ENCODE assay signal across 15 cellular contexts in the genomic region with DNA sequence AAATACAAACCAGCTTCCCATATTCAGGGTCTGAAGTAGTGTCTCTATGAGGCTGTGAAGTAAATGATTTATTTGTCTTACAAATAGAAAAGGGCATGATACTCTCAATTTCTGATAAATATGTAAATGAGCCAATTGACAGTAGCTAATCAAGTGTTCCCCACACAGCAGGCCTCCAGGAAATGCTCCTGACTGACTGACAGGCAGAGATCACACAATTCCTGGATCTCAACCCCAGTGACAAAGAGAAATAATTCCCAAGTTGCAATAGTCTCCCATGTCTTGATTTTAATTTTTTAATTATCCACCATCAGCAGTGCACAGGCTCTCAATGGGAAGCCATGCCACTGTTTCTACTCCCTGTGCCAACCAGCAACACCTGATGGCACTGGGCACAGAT.
DNase-seq lines count a peak whose midpoint lies in the region; ATAC-seq and TF ChIP-seq lines count a peak whose summit lies in the region.
"Had no signal": no experiment of that assay in that cellular context is flagged by ENCODE, and none has a peak within 500 bp of the region (broad histone marks: within the 10 kb centered on the region; RNA-seq: fewer than 3 reads in every experiment).

No MANE protein-coding gene starts in this region.

- H3K36me3 ChIP-seq in A673 (ENCODE audit: insufficient read depth, low read length, poor library complexity, severe bottlenecking) (no peaks in the 10 kb centered on the region), HUES48 (ENCODE audit: control insufficient read depth, insufficient read depth, low read length) (no peaks in the 10 kb centered on the region), neural progenitor cell (no peaks in the 10 kb centered on the region), sigmoid colon (no peaks in the 10 kb centered on the region), upper lobe of left lung (no peaks in the 10 kb centered on the region)
- H3K36me3 ChIP-seq: BE2C had no signal

- TF ChIP-seq POLR2A in sigmoid colon (IDR thresholded peaks at IDR 0.05) (no peak), upper lobe of left lung (IDR thresholded peaks at IDR 0.05) (no peak)

- H3K27ac Mint-ChIP-seq in neural progenitor cell: peak overlapping the region; percentile 98
- H3K27ac Mint-ChIP-seq: CD14-positive monocyte; CD8-positive, alpha-beta T cell; HFFc6 had no signal

- H3K4me3 Mint-ChIP-seq in neural progenitor cell: peak overlapping the region; percentile 67
- H3K4me3 Mint-ChIP-seq: CD14-positive monocyte; CD8-positive, alpha-beta T cell; HFFc6 had no signal

- H3K79me2 ChIP-seq in neural progenitor cell (ENCODE audit: low read depth): no peaks in the 10 kb centered on the region

- BruUV-seq in A673 (replicated peaks; lab: Mats Ljungman, UMichigan): no TSS peak

- H3K4me3 ChIP-seq in A673 (ENCODE audit: low read depth, low read length, poor library complexity, severe bottlenecking) (no peak overlapping the region), HUES48 (ENCODE audit: low read depth, low read length) (no peak overlapping the region), neural progenitor cell (no peak overlapping the region), sigmoid colon (no peak overlapping the region), upper lobe of left lung (no peak overlapping the region)

- H3K4me2 ChIP-seq in neural progenitor cell: peak overlapping the region; percentile 8

- no peaks in the 10 kb centered on the region for H4K20me1 ChIP-seq in neural progenitor cell (ENCODE audit: low read depth)

- POLR2A ChIA-PET in A673 (lab: Charles Lee; ENCODE audit: low non-redundant PET): no interaction called here

- peaks cover 21% of the 10 kb centered on the region for H3K9me3 Mint-ChIP-seq in neural progenitor cell

- TF ChIP-seq EP300 in sigmoid colon (IDR thresholded peaks at IDR 0.05) (no peak), upper lobe of left lung (IDR thresholded peaks at IDR 0.05) (no peak)

- TF ChIP-seq CTCF in A673 (conservative IDR thresholded peaks at IDR 0.05; ENCODE audit: low read depth, low read length) (no peak), neural progenitor cell (IDR thresholded peaks at IDR 0.05) (no peak), sigmoid colon (IDR thresholded peaks at IDR 0.05) (no peak), upper lobe of left lung (IDR thresholded peaks at IDR 0.05) (no peak)

- H3K9me3 ChIP-seq in A673 (ENCODE audit: low read depth, low read length, poor library complexity, severe bottlenecking) (no peaks in the 10 kb centered on the region), HUES48 (ENCODE audit: control insufficient read depth, insufficient read depth, low read length) (peaks cover 13% of the 10 kb centered on the region), neural progenitor cell (ENCODE audit: low read depth) (peaks cover 5% of the 10 kb centered on the region), sigmoid colon (no peaks in the 10 kb centered on the region), upper lobe of left lung (no peaks in the 10 kb centered on the region)
- H3K9me3 ChIP-seq: BE2C had no signal

- DNase-seq in A673 (ENCODE audit: low spot score) (peak; percentile 37), globus pallidus (ENCODE audit: low spot score) (peak; percentile 12), neural progenitor cell (ENCODE audit: low spot score) (peak; percentile 17), sigmoid colon (no peak), upper lobe of left lung (no peak), middle frontal gyrus (ENCODE audit: extremely low spot score, low spot score) (no peak)
- DNase-seq: BE2C; CD8-positive, alpha-beta T cell; COR-L47; DND-41; GDM1; HCEC 1CT; HFFc6 had no signal

- H3K27ac ChIP-seq in A673 (ENCODE audit: low read depth, low read length, poor library complexity, severe bottlenecking): no peak overlapping the region
- peak overlapping the region; percentile 23 for H3K27ac ChIP-seq in HUES48 (ENCODE audit: low read depth, low read length)
- H3K27ac ChIP-seq in neural progenitor cell: no peak overlapping the region
- H3K27ac ChIP-seq in sigmoid colon: no peak overlapping the region
- H3K27ac ChIP-seq in upper lobe of left lung: no peak overlapping the region

- peaks cover 61% of the 10 kb centered on the region for H3K4me1 Mint-ChIP-seq in neural progenitor cell
- H3K4me1 Mint-ChIP-seq: CD14-positive monocyte had no signal

- H3K36me3 Mint-ChIP-seq in neural progenitor cell: peaks cover 10% of the 10 kb centered on the region
- H3K36me3 Mint-ChIP-seq: CD14-positive monocyte; CD8-positive, alpha-beta T cell had no signal

- H3K27me3 Mint-ChIP-seq in neural progenitor cell (ENCODE audit: insufficient read depth, low read depth): peaks cover 11% of the 10 kb centered on the region

- intact Hi-C loops in A673 (cut with micrococcal nuclease; ENCODE audit: unreplicated experiment) (no loop called here), sigmoid colon (cut with DNase I) (no loop called here)

- H3K9ac ChIP-seq in HUES48 (ENCODE audit: low read depth, low read length) (no peak overlapping the region), neural progenitor cell (no peak overlapping the region)

- no peak for ATAC-seq in upper lobe of left lung (ENCODE audit: low FRiP score in 2 of 2)
- ATAC-seq: CD8-positive, alpha-beta T cell had no signal

- H3K4me1 ChIP-seq in A673 (ENCODE audit: insufficient read depth, low read length, poor library complexity, severe bottlenecking): peaks cover 22% of the 10 kb centered on the region
- H3K4me1 ChIP-seq in HUES48 (ENCODE audit: control insufficient read depth, insufficient read depth, low read length): peaks cover 10% of the 10 kb centered on the region; the same call in 1 of the 2 replicates
- H3K4me1 ChIP-seq in neural progenitor cell: peaks cover 34% of the 10 kb centered on the region
- peaks cover 0 to 12% (median 0%) of the 10 kb centered on the region in 4 donors for H3K4me1 ChIP-seq in sigmoid colon
- peaks cover 0 to 5% (median 0%) of the 10 kb centered on the region in 4 donors for H3K4me1 ChIP-seq in upper lobe of left lung
- H3K4me1 ChIP-seq: BE2C had no signal

- H2AFZ ChIP-seq in neural progenitor cell (replicated peaks): no peak overlapping the region

- H3K27me3 ChIP-seq in A673 (replicated peaks; ENCODE audit: insufficient read depth, low read depth, low read length, poor library complexity) (no peaks in the 10 kb centered on the region), HUES48 (ENCODE audit: control insufficient read depth, insufficient read depth, low read length) (no peaks in the 10 kb centered on the region), neural progenitor cell (no peaks in the 10 kb centered on the region), sigmoid colon (no peaks in the 10 kb centered on the region), upper lobe of left lung (no peaks in the 10 kb centered on the region)
- H3K27me3 ChIP-seq: BE2C had no signal

- CTCF ChIA-PET in A673 (lab: Charles Lee): no interaction called here

- peaks cover 19% of the 10 kb centered on the region for H3F3A ChIP-seq in neural progenitor cell (ENCODE audit: low read depth)

Comparison
In these comparisons a context has a peak if more than half of its experiments do, and no peak if none do; other contexts are left out.
1. DNase-seq: peak in A673 (single experiment), globus pallidus (single experiment) and neural progenitor cell (single experiment); none in sigmoid colon (single experiment), upper lobe of left lung (0 of 2) and middle frontal gyrus (single experiment).